13 cellular contexts compared by ENCODE assay signal in the genomic region with DNA sequence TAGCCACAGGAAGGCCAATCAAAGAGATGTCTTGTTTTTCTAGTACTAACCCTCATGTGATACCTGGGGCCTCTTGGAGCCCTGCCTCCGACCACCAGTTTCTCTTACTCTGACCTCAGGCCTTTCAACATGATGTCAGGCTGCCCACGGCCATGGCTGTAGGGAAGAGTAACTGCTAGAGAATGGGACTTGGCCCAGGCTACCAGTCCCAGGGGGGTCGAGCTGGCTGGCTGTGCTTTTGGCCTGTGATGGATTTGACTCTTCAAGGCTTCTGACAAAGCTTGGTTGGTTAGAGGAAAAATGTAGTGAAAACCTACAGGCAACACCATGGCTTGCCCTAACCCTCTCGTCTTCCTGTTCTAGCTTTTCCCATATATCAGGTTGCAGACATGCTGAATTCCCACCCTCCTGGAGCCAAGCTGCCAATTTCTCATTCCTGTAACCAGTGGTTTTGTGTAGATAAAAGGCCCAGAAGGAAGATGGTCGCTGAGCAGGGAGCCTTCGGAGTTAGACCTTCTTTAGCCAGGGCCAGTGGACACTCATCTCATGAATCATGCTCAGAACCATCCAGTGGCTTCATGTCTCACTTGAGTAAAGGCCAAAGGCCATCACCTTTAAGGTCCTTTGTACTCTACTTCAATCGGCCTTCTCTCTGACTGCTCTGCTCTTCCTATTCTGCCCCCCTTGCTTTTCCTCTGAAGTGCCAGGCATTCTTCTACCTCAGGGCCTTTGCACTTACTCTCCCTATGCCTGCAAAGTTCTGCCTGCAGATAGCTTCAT. TPM values are rescaled to one million over a fixed set of nuclear protein-coding genes. Genes with fewer than 3 reads are reported as not detected.
DNase-seq lines count a peak whose midpoint lies in the region; ATAC-seq and TF ChIP-seq lines count a peak whose summit lies in the region.
"Had no signal": no experiment of that assay in that cellular context is flagged by ENCODE, and none has a peak within 500 bp of the region (broad histone marks: within the 10 kb centered on the region; RNA-seq: fewer than 3 reads in every experiment).

No MANE protein-coding gene starts in this region.

- H3K4me2 ChIP-seq in SK-N-SH = no peak overlapping the region

- DNase-seq in T-helper 2 cell treated with Interferon-gamma antibody and Interleukin-4, amounts not matched to agents 5 μg/mL and 100 μg/mL, for 36 hours (ENCODE audit: low spot score) = peak; percentile 15
- no peak for DNase-seq in T-helper 2 cell
- no peak for DNase-seq in SK-N-SH
- peak; percentile 67 for DNase-seq in fibroblast of pulmonary artery (ENCODE audit: low read depth)
- DNase-seq in spleen = peak; percentile 27
- DNase-seq in activated gamma-delta T cell treated with Interleukin-2 at 50 U/mL for 16 hours = no peak
- DNase-seq in esophagus squamous epithelium (lab: John Stamatoyannopoulos, UW) = no peak
- DNase-seq: DMS 273 treated with DMSO at 0.1 percent for 48 hours; NCI-H345; stimulated activated CD4-positive, alpha-beta T cell treated with anti-CD3 and anti-CD28 coated beads, Interleukin-2, amount 100 ng/mL, for 24 hours; stimulated activated naive CD4-positive, alpha-beta T cell treated with Interleukin-2 at 50 U/mL for 16 hours had no signal

- peaks cover 9% of the 10 kb centered on the region; the same call in 1 of the 2 replicates for H3K79me2 ChIP-seq in SK-N-SH (ENCODE audit: insufficient read depth)

- no peak overlapping the region; a peak in 1 of 4 replicates for H3K27ac ChIP-seq in SK-N-SH (ENCODE audit: low read depth in 2 of 2, low read length in 1 of 2)
- no peak overlapping the region for H3K27ac ChIP-seq in spleen
- H3K27ac ChIP-seq in esophagus squamous epithelium = no peak overlapping the region
- H3K27ac ChIP-seq: 22Rv1 had no signal

- H3K4me1 Mint-ChIP-seq in T-helper 2 cell treated with Interferon-gamma antibody and Interleukin-4, amounts not matched to agents 5 μg/mL and 100 μg/mL, for 36 hours (ENCODE audit: low read depth) = no peaks in the 10 kb centered on the region

- WGBS in SK-N-SH (ENCODE audit: low lambda C conversion rate) = 84% methylated on average over 6 of the region's 7 CpGs
- 75 to 85% (median 84%) methylated on average over 7 of the region's 7 CpGs for WGBS in spleen, 5 donors
- 75 to 83% methylated on average over 5 to 7 of the region's 7 CpGs for WGBS in esophagus squamous epithelium, 2 donors

- H3F3A ChIP-seq in SK-N-SH (replicated peaks; ENCODE audit: insufficient read depth) = no peaks in the 10 kb centered on the region

- no peaks in the 10 kb centered on the region for H3K9me2 ChIP-seq in SK-N-SH

- no peak overlapping the region for H3K4me3 ChIP-seq in SK-N-SH (ENCODE audit: low read depth in 2 of 2, low read length in 1 of 2)
- no peak overlapping the region for H3K4me3 ChIP-seq in fibroblast of pulmonary artery (replicated peaks; ENCODE audit: low read depth, low read length)
- no peak overlapping the region for H3K4me3 ChIP-seq in spleen
- H3K4me3 ChIP-seq in esophagus squamous epithelium = no peak overlapping the region

- H3K4me3 Mint-ChIP-seq in T-helper 2 cell treated with Interferon-gamma antibody and Interleukin-4, amounts not matched to agents 5 μg/mL and 100 μg/mL, for 36 hours = no peak overlapping the region

- CTCF ChIA-PET in SK-N-SH (lab: Yijun Ruan, JAX) = interaction anchor here (0.9 kb wide), 1 partner anchor 19 kb away, joined by 4 read pairs; a partner anchor contains a TSS

- POLR2A ChIA-PET in SK-N-SH (lab: Yijun Ruan, JAX) = no interaction called here

- ATAC-seq in GM21423 (IDR thresholded peaks at IDR 0.05; ENCODE audit: unreplicated experiment) = no peak

- no peaks in the 10 kb centered on the region for H3K27me3 ChIP-seq in SK-N-SH (ENCODE audit: insufficient read depth)
- no peaks in the 10 kb centered on the region for H3K27me3 ChIP-seq in spleen (replicated peaks in 1 of 7)
- H3K27me3 ChIP-seq in esophagus squamous epithelium = no peaks in the 10 kb centered on the region

- H3K4me1 ChIP-seq in SK-N-SH (ENCODE audit: control insufficient read depth in 1 of 2, insufficient read depth in 2 of 2, low read depth in 1 of 2, low read length in 1 of 2) (peaks cover 0 to 2% of the 10 kb centered on the region in 2 experiments; a peak in 1 of 4 replicates), spleen (no peaks in the 10 kb centered on the region), esophagus squamous epithelium (no peaks in the 10 kb centered on the region)

- no peak for TF ChIP-seq EP300 in SK-N-SH (IDR thresholded peaks at IDR 0.05; ENCODE audit: borderline replicate concordance in 1 of 2, low read depth in 1 of 2, low read length in 1 of 2)

- intact Hi-C loops in spleen (cut with DNase I; ENCODE audit: low total_unique reads) (no loop called here), esophagus squamous epithelium (cut with DNase I) (no loop called here)

- no peaks in the 10 kb centered on the region for H3K9me3 ChIP-seq in SK-N-SH
- H3K9me3 ChIP-seq in spleen = no peaks in the 10 kb centered on the region
- no peaks in the 10 kb centered on the region for H3K9me3 ChIP-seq in esophagus squamous epithelium

- no peaks in the 10 kb centered on the region for H3K27me3 Mint-ChIP-seq in T-helper 2 cell treated with Interferon-gamma antibody and Interleukin-4, amounts not matched to agents 5 μg/mL and 100 μg/mL, for 36 hours (ENCODE audit: low read depth)

- TF ChIP-seq CTCF in SK-N-SH (IDR thresholded peaks at IDR 0.05) (no peak), fibroblast of pulmonary artery (IDR thresholded peaks at IDR 0.05; ENCODE audit: low read length, missing control alignments) (no peak), spleen (IDR thresholded peaks at IDR 0.05 in 8 of 11, conservative IDR thresholded peaks at IDR 0.05 in 3 of 11) (no peak), esophagus squamous epithelium (IDR thresholded peaks at IDR 0.05) (no peak)

- no peak overlapping the region for H3K9ac ChIP-seq in SK-N-SH

- H3K36me3 ChIP-seq in SK-N-SH (replicated peaks in 1 of 2; ENCODE audit: control insufficient read depth in 1 of 2, insufficient read depth in 2 of 2, low read length in 1 of 2) (no peaks in the 10 kb centered on the region), spleen (peaks cover 0 to 80% (median 5%) of the 10 kb centered on the region in 6 donors), esophagus squamous epithelium (peaks cover 0 to 54% (median 0%) of the 10 kb centered on the region in 3 donors)

- TF ChIP-seq POLR2A in spleen (IDR thresholded peaks at IDR 0.05) (no peak), esophagus squamous epithelium (IDR thresholded peaks at IDR 0.05) (no peak)

- H3K36me3 Mint-ChIP-seq in T-helper 2 cell treated with Interferon-gamma antibody and Interleukin-4, amounts not matched to agents 5 μg/mL and 100 μg/mL, for 36 hours (ENCODE audit: low read depth) = peaks cover 5% of the 10 kb centered on the region

- no peaks in the 10 kb centered on the region for H3K9me3 Mint-ChIP-seq in T-helper 2 cell treated with Interferon-gamma antibody and Interleukin-4, amounts not matched to agents 5 μg/mL and 100 μg/mL, for 36 hours

- H2AFZ ChIP-seq in SK-N-SH (ENCODE audit: low read depth) = no peak overlapping the region

- no peak for TF ChIP-seq RAD21 in SK-N-SH (IDR thresholded peaks at IDR 0.05; ENCODE audit: low read length)

- no peak overlapping the region for H3K27ac Mint-ChIP-seq in T-helper 2 cell treated with Interferon-gamma antibody and Interleukin-4, amounts not matched to agents 5 μg/mL and 100 μg/mL, for 36 hours

- no peaks in the 10 kb centered on the region for H4K20me1 ChIP-seq in SK-N-SH (ENCODE audit: insufficient read depth)

TF ChIP-seq in SK-N-SH, 30 proteins besides CTCF, POLR2A, EP300 and RAD21 (continues in another document):
- no peak for TF ChIP-seq GATA2 (CRISPR knock-in tag; IDR thresholded peaks at IDR 0.05)
- TF ChIP-seq, protein P1, sequence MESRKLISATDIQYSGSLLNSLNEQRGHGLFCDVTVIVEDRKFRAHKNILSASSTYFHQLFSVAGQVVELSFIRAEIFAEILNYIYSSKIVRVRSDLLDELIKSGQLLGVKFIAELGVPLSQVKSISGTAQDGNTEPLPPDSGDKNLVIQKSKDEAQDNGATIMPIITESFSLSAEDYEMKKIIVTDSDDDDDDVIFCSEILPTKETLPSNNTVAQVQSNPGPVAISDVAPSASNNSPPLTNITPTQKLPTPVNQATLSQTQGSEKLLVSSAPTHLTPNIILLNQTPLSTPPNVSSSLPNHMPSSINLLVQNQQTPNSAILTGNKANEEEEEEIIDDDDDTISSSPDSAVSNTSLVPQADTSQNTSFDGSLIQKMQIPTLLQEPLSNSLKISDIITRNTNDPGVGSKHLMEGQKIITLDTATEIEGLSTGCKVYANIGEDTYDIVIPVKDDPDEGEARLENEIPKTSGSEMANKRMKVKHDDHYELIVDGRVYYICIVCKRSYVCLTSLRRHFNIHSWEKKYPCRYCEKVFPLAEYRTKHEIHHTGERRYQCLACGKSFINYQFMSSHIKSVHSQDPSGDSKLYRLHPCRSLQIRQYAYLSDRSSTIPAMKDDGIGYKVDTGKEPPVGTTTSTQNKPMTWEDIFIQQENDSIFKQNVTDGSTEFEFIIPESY (IDR thresholded peaks at IDR 0.05; ENCODE audit: borderline replicate concordance, low read depth) = no peak
- no peak for TF ChIP-seq TAF1 (IDR thresholded peaks at IDR 0.05; ENCODE audit: borderline replicate concordance, low read depth, low read length)
- TF ChIP-seq, protein P2, sequence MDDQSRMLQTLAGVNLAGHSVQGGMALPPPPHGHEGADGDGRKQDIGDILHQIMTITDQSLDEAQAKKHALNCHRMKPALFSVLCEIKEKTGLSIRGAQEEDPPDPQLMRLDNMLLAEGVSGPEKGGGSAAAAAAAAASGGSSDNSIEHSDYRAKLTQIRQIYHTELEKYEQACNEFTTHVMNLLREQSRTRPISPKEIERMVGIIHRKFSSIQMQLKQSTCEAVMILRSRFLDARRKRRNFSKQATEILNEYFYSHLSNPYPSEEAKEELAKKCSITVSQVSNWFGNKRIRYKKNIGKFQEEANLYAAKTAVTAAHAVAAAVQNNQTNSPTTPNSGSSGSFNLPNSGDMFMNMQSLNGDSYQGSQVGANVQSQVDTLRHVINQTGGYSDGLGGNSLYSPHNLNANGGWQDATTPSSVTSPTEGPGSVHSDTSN (IDR thresholded peaks at IDR 0.05) = peak; percentile 50
- TF ChIP-seq, protein P3, sequence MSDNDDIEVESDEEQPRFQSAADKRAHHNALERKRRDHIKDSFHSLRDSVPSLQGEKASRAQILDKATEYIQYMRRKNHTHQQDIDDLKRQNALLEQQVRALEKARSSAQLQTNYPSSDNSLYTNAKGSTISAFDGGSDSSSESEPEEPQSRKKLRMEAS (IDR thresholded peaks at IDR 0.05; ENCODE audit: low read depth) = no peak

RNA-seq across cellular contexts. Expression of a gene that starts 19.7 kb away (rescaled TPM):
- polyA plus RNA-seq in SK-N-SH (2012; rRNA removed) = 4.6 and 5.7 TPM in 2 replicates
- 3.7 and 5.7 TPM in 2 replicates for polyA plus RNA-seq in SK-N-SH (2012; cell fraction: cytosol; rRNA removed)
- polyA plus RNA-seq in SK-N-SH (2012; cell fraction: nucleus; rRNA removed) = 6.2 and 8.9 TPM in 2 replicates
- total RNA-seq in spleen = 10 to 100 TPM; 11.4 to 21.9 (median 15.1) TPM
- 1 to 10 TPM; 2.0 to 6.3 (median 2.8) TPM for polyA plus RNA-seq in spleen
- 1 to 10 TPM; 5.0 to 8.9 (median 6.8) TPM for total RNA-seq in esophagus squamous epithelium

RNA-seq across cellular contexts. Expression of a gene that starts 20.9 kb away (rescaled TPM):
- polyA plus RNA-seq in SK-N-SH (2012; rRNA removed) = 106 and 117 TPM in 2 replicates
- 75.0 and 94.7 TPM in 2 replicates for polyA plus RNA-seq in SK-N-SH (2012; cell fraction: cytosol; rRNA removed)
- 108 and 123 TPM in 2 replicates for polyA plus RNA-seq in SK-N-SH (2012; cell fraction: nucleus; rRNA removed)
- total RNA-seq in spleen = 10 to 100 TPM; 64.0 to 90.8 (median 76.7) TPM
- polyA plus RNA-seq in spleen = 10 to 100 TPM; 25.5 to 54.3 (median 34.7) TPM
- 10 to 100 TPM; 68.0 to 85.6 (median 82.3) TPM for total RNA-seq in esophagus squamous epithelium

Comparison
In these comparisons a context has a peak if more than half of its experiments do, and no peak if none do; other contexts are left out.
1. DNase-seq: peak in T-helper 2 cell treated with Interferon-gamma antibody and Interleukin-4, amounts not matched to agents 5 μg/mL and 100 μg/mL, for 36 hours (single experiment), fibroblast of pulmonary artery (single experiment) and spleen (single experiment); none in T-helper 2 cell (0 of 5), SK-N-SH (single experiment), activated gamma-delta T cell treated with Interleukin-2 at 50 U/mL for 16 hours (single experiment) and esophagus squamous epithelium (single experiment).